In the genomic region with DNA sequence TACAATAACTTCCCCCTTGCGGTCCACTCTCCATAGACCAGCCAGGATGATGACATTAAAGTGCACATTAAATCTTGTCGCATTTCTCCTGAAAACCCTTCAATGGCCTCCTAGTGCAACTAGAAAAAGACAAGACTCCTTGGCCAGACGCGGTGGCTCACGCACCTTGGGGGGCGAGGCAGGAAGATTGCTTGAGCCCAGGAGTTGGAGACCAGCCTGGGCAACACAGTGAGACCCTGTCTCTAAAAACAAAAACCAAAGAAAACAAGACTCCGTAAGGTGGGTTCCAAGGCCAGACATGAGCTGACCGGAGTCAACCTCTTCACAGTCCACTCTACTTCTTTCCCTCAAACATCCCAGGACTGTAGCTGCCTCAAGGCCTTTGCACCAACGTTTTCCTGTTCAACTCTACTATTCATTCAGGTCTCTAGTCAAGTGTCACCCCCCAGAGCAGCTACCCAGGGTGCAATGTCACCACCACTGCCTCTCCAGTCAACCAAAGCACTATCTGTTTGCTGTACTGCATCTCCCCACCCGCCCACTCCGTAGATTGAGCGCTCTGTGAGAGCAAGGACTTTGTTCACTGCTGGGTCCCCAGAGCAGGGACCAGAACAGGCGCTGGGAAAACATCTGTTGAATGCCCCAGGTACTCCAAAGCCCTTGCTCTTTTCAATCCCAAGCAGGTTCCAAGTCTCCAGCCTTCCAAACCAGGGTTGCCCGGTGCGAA, we compare ENCODE assay signal across 7 cellular contexts. TPM values are rescaled to one million over a fixed set of nuclear protein-coding genes. Genes with fewer than 3 reads are reported as not detected.
DNase-seq lines count a peak whose midpoint lies in the region; ATAC-seq and TF ChIP-seq lines count a peak whose summit lies in the region.

No MANE protein-coding gene starts in this region.

- H3K36me3 Mint-ChIP-seq in nephron (ENCODE audit: low read depth), result peaks cover 25% of the 10 kb centered on the region

- H3K9me3 Mint-ChIP-seq in nephron, result no peaks in the 10 kb centered on the region

- H3K27ac ChIP-seq in SJCRH30, result peak overlapping the region; percentile 90; the same call in 1 of the 2 replicates
- H3K27ac ChIP-seq in effector memory CD4-positive, alpha-beta T cell (ENCODE audit: insufficient read depth, low read length, poor library complexity, severe bottlenecking), result peak overlapping the region; percentile 82

- no peak for TF ChIP-seq CTCF in nephron (IDR thresholded peaks at IDR 0.05; ENCODE audit: unreplicated experiment in 3 of 3)

- no peaks in the 10 kb centered on the region for H3K27me3 Mint-ChIP-seq in nephron (ENCODE audit: low read depth)

- peak overlapping the region; percentile 74 for H3K4me3 ChIP-seq in SJCRH30
- peak overlapping the region; percentile 86 for H3K4me3 ChIP-seq in effector memory CD4-positive, alpha-beta T cell (ENCODE audit: insufficient read depth, low read depth, low read length, poor library complexity, severe bottlenecking)

- no peaks in the 10 kb centered on the region for H3K4me1 ChIP-seq in SJCRH30
- peaks cover 9% of the 10 kb centered on the region for H3K4me1 ChIP-seq in effector memory CD4-positive, alpha-beta T cell (ENCODE audit: control insufficient read depth, insufficient read depth, low read length, poor library complexity, severe bottlenecking)

- H3K27me3 ChIP-seq in SJCRH30, result no peaks in the 10 kb centered on the region
- no peaks in the 10 kb centered on the region for H3K27me3 ChIP-seq in effector memory CD4-positive, alpha-beta T cell (replicated peaks; ENCODE audit: control insufficient read depth, insufficient read depth, low read length, poor library complexity, severe bottlenecking)

- DNase-seq in SJCRH30 (no peak), anterior cingulate cortex (lab: John Stamatoyannopoulos, UW) (no peak), globus pallidus (ENCODE audit: low spot score) (no peak)
- no peak for DNase-seq in effector memory CD4-positive, alpha-beta T cell

- H3K9me3 ChIP-seq in SJCRH30 (replicated peaks), result no peaks in the 10 kb centered on the region
- no peaks in the 10 kb centered on the region for H3K9me3 ChIP-seq in effector memory CD4-positive, alpha-beta T cell (ENCODE audit: control insufficient read depth, low read length)

- peak; percentile 8 for ATAC-seq in GM18870 (IDR thresholded peaks at IDR 0.05; ENCODE audit: unreplicated experiment)
- ATAC-seq in HG02938 (IDR thresholded peaks at IDR 0.05; ENCODE audit: unreplicated experiment), result peak; percentile 26

- H3K4me1 Mint-ChIP-seq in nephron, result peaks cover 28% of the 10 kb centered on the region

- peaks cover 14% of the 10 kb centered on the region; the same call in 1 of the 2 replicates for H3K36me3 ChIP-seq in SJCRH30
- H3K36me3 ChIP-seq in effector memory CD4-positive, alpha-beta T cell (ENCODE audit: control insufficient read depth, insufficient read depth, low read length), result peaks cover 18% of the 10 kb centered on the region

- H3K27ac Mint-ChIP-seq in nephron, result peak overlapping the region; percentile 98 to 99 (median 98)

- peak overlapping the region; percentile 99 to 100 (median 99) for H3K4me3 Mint-ChIP-seq in nephron

RNA-seq across cellular contexts. Expression of gene ZMAT5, which starts 0.7 kb away (rescaled TPM):
- total RNA-seq in SJCRH30 (2014; rRNA removed; shearing (Covaris generic)), result 16.1 and 16.8 TPM in 2 replicates

RNA-seq across cellular contexts. Expression of gene UQCR10, which starts 1.1 kb away (rescaled TPM):
- 100 and 116 TPM in 2 replicates for total RNA-seq in SJCRH30 (2014; rRNA removed; shearing (Covaris generic))

RNA-seq across cellular contexts. Expression of gene CABP7, which starts 46.3 kb away (rescaled TPM):
- 0.06 TPM in 1 of 2 replicates, not detected in the other for total RNA-seq in SJCRH30 (2014; rRNA removed; shearing (Covaris generic))
